ENCODE assay signal across 1 cellular context in the genomic region with DNA sequence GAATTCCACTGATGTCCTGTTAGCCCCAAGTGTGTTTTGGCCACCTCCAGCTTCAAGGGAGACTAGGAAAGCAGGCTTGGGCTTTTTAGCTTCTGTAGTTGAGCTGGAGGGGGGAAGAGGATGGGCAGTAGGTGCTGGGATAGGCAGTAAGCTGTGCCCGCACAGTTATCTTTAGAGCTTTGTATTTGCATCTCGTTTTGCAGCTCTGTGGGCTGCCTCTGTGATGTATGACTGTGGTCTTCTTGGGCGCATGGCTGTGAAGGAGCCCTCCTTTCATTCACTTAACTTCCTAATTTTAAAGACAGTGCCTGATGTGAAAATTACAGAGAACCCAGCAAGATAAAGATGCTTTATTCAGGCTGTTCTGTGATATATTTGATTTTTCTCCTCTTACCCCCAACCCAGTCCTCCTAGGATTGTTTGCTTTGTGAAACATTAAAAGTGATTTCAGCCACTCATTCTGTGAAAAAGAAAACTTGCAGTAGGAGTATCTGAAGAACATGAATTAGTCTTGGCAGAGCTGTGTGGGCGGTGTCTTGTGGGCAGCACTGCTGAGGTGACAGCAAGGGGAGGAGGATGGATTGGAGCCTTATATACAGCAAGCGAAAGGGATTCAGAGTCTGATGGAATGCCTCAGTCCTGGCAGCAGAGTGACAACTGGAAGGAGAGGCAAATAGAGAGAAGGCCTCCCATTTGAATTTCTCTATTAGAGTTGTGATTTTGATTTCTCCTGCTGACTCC.
TF ChIP-seq lines count a peak whose summit lies in the region.

No MANE protein-coding gene starts in this region.

TF ChIP-seq in GM12878, 131 proteins besides CTCF, POLR2A, EP300 and RAD21 (continued from another document):
- TF ChIP-seq, protein P1, sequence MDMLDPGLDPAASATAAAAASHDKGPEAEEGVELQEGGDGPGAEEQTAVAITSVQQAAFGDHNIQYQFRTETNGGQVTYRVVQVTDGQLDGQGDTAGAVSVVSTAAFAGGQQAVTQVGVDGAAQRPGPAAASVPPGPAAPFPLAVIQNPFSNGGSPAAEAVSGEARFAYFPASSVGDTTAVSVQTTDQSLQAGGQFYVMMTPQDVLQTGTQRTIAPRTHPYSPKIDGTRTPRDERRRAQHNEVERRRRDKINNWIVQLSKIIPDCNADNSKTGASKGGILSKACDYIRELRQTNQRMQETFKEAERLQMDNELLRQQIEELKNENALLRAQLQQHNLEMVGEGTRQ (IDR thresholded peaks at IDR 0.05; ENCODE audit: borderline replicate concordance, low read depth, low read length) = no peak
- TF ChIP-seq NFXL1 (IDR thresholded peaks at IDR 0.05; ENCODE audit: borderline replicate concordance) (no peak), SMAD5 (IDR thresholded peaks at IDR 0.05; ENCODE audit: low read depth) (no peak), MXI1 (IDR thresholded peaks at IDR 0.05; ENCODE audit: low read depth, low read length) (no peak), EED (IDR thresholded peaks at IDR 0.05; ENCODE audit: low read depth) (no peak), IKZF2 (IDR thresholded peaks at IDR 0.05) (no peak), CREB1 (IDR thresholded peaks at IDR 0.05; ENCODE audit: low read depth) (no peak), SPI1 (IDR thresholded peaks at IDR 0.05; ENCODE audit: borderline replicate concordance, insufficient read depth, low read depth, low read length) (no peak), SIN3A (IDR thresholded peaks at IDR 0.05; ENCODE audit: low read depth, low read length) (no peak), SIX5 (IDR thresholded peaks at IDR 0.05; ENCODE audit: low read depth, low read length, severe bottlenecking) (no peak), RCOR1 (conservative IDR thresholded peaks at IDR 0.05; ENCODE audit: low read depth, low read length) (no peak)
- TF ChIP-seq, protein P2, sequence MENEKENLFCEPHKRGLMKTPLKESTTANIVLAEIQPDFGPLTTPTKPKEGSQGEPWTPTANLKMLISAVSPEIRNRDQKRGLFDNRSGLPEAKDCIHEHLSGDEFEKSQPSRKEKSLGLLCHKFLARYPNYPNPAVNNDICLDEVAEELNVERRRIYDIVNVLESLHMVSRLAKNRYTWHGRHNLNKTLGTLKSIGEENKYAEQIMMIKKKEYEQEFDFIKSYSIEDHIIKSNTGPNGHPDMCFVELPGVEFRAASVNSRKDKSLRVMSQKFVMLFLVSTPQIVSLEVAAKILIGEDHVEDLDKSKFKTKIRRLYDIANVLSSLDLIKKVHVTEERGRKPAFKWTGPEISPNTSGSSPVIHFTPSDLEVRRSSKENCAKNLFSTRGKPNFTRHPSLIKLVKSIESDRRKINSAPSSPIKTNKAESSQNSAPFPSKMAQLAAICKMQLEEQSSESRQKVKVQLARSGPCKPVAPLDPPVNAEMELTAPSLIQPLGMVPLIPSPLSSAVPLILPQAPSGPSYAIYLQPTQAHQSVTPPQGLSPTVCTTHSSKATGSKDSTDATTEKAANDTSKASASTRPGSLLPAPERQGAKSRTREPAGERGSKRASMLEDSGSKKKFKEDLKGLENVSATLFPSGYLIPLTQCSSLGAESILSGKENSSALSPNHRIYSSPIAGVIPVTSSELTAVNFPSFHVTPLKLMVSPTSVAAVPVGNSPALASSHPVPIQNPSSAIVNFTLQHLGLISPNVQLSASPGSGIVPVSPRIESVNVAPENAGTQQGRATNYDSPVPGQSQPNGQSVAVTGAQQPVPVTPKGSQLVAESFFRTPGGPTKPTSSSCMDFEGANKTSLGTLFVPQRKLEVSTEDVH (IDR thresholded peaks at IDR 0.05; ENCODE audit: low read depth, partially characterized antibody) = no peak
- TF ChIP-seq, protein P3, sequence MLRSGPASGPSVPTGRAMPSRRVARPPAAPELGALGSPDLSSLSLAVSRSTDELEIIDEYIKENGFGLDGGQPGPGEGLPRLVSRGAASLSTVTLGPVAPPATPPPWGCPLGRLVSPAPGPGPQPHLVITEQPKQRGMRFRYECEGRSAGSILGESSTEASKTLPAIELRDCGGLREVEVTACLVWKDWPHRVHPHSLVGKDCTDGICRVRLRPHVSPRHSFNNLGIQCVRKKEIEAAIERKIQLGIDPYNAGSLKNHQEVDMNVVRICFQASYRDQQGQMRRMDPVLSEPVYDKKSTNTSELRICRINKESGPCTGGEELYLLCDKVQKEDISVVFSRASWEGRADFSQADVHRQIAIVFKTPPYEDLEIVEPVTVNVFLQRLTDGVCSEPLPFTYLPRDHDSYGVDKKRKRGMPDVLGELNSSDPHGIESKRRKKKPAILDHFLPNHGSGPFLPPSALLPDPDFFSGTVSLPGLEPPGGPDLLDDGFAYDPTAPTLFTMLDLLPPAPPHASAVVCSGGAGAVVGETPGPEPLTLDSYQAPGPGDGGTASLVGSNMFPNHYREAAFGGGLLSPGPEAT (IDR thresholded peaks at IDR 0.05; ENCODE audit: low read depth) = no peak
TF ChIP-seq in GM12878: peak in this region for 0.
